Comparison of ENCODE assay signal across 1 cellular context in the genomic region with DNA sequence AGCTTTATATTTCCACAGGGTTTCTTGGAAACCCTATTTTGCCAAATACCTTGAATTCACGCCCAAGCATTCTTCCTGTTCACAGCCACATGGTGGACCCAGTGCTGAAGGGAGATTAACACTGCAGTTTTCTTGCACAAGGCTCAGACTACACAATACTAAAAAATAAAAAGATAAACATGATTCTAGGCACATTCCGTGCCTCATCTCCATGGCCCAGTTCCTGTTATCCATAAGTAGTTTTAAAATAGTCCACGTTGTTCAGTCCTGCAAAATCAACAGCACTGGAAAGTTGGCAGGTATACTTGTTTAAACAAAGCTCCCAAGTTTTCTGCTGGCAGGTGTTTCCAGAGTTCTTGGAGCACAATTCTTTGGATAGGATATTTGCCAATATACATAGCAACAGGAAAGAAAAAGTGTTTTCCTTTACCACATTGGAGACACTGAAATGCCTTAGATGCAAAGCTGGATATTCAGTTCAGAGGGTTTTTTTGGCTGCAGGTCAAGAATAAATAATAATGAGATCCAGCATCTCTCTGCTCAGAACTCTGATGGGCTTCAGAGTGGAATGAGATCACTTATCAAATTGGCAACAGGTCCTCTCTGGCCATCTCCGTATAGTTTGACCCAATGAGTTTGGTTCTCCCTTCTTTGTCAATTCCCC.
TF ChIP-seq lines count a peak whose summit lies in the region.

No MANE protein-coding gene starts in this region.

TF ChIP-seq in IMR-90, 13 proteins besides CTCF, POLR2A, EP300 and RAD21 (continued from another document):
- TF ChIP-seq, protein P1, sequence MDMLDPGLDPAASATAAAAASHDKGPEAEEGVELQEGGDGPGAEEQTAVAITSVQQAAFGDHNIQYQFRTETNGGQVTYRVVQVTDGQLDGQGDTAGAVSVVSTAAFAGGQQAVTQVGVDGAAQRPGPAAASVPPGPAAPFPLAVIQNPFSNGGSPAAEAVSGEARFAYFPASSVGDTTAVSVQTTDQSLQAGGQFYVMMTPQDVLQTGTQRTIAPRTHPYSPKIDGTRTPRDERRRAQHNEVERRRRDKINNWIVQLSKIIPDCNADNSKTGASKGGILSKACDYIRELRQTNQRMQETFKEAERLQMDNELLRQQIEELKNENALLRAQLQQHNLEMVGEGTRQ (IDR thresholded peaks at IDR 0.05; ENCODE audit: low read depth, low read length): no peak
- TF ChIP-seq NFE2L2 (IDR thresholded peaks at IDR 0.05; ENCODE audit: low read depth, low read length): no peak
- no peak for TF ChIP-seq MAFK (IDR thresholded peaks at IDR 0.05; ENCODE audit: low read depth, low read length)
- no peak for TF ChIP-seq RFX5 (IDR thresholded peaks at IDR 0.05; ENCODE audit: low read depth, low read length)
- no peak for TF ChIP-seq RCOR1 (IDR thresholded peaks at IDR 0.05; ENCODE audit: insufficient replicate concordance, low read length)
- TF ChIP-seq FOS (IDR thresholded peaks at IDR 0.05; ENCODE audit: low read depth, low read length): no peak
- TF ChIP-seq BHLHE40 (IDR thresholded peaks at IDR 0.05; ENCODE audit: low read depth, low read length): no peak
